17 cellular contexts compared by ENCODE assay signal in the genomic region with DNA sequence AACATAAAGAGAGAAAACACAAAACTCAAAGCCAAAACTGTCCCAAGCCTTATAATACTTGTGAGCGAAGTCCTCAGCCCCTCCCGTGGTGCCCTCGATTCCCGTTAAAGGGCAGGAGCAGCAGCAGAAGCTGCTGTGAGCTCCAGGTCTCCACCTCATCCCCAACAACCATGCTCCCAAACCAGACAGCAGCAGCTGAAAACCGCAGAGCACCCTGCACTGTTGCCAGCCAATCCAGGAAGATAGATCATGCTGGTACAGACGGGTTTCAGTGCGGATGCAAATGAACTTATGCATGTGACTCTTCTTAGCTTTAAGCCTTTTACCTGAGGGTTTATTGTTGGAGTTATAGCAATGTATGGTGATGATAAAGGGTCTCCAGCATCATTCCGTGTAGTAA.
DNase-seq lines count a peak whose midpoint lies in the region; ATAC-seq and TF ChIP-seq lines count a peak whose summit lies in the region.
"Had no signal": no experiment of that assay in that cellular context is flagged by ENCODE, and none has a peak within 500 bp of the region (broad histone marks: within the 10 kb centered on the region; RNA-seq: fewer than 3 reads in every experiment).

No MANE protein-coding gene starts in this region.

- no peaks in the 10 kb centered on the region for H3K36me3 ChIP-seq in sigmoid colon
- H3K36me3 ChIP-seq: BE2C had no signal

- H3K4me1 Mint-ChIP-seq in WTC11, result peaks cover 6% of the 10 kb centered on the region

- peaks cover 15% of the 10 kb centered on the region for H3K9me3 Mint-ChIP-seq in WTC11

- POLR2A ChIA-PET in WTC11 (lab: Charles Lee), result no interaction called here
- POLR2A ChIA-PET in RWPE1 (lab: Yijun Ruan, JAX; ENCODE audit: low non-redundant PET), result no interaction called here

- ATAC-seq in WTC11 (no peak), HG02852 (IDR thresholded peaks at IDR 0.05; ENCODE audit: unreplicated experiment) (no peak)

- H3K36me3 Mint-ChIP-seq in WTC11, result peaks cover 9% of the 10 kb centered on the region
- H3K36me3 Mint-ChIP-seq: CD4-positive, alpha-beta memory T cell had no signal

- CTCF ChIA-PET in WTC11 (lab: Charles Lee) (interaction anchor here (1.9 kb wide), 1 partner anchor 40 kb away, joined by 7 read pairs; no protein-coding TSS in a partner anchor), RWPE1 (lab: Yijun Ruan, JAX) (no interaction called here)

- no peak for TF ChIP-seq EP300 in sigmoid colon (IDR thresholded peaks at IDR 0.05)

- TF ChIP-seq CTCF in WTC11 (IDR thresholded peaks at IDR 0.05) (no peak), sigmoid colon (IDR thresholded peaks at IDR 0.05) (no peak), RWPE1 (conservative IDR thresholded peaks at IDR 0.05; ENCODE audit: low read depth) (no peak)

- no peak overlapping the region for H3K4me3 Mint-ChIP-seq in WTC11
- H3K4me3 Mint-ChIP-seq: CD4-positive, alpha-beta memory T cell had no signal

- no peaks in the 10 kb centered on the region; the same call in none of the 2 replicates for H3K27me3 Mint-ChIP-seq in WTC11 (ENCODE audit: low read depth)

- WGBS in sigmoid colon, 2 donors, result 52 to 72% methylated on average over 8 of the region's 8 CpGs

- H3K27ac ChIP-seq in sigmoid colon (no peak overlapping the region), RWPE1 (no peak overlapping the region)
- H3K27ac ChIP-seq: HL-60 had no signal

- no peak for TF ChIP-seq POLR2A in sigmoid colon (IDR thresholded peaks at IDR 0.05)

- peak; percentile 21 for DNase-seq in NCI-H2107 treated with DMSO at 0.1 percent for 48 hours (lab: John Stamatoyannopoulos, UW; ENCODE audit: unreplicated experiment)
- no peak for DNase-seq in NCI-H2107 (lab: John Stamatoyannopoulos, UW)
- peak; percentile 1 for DNase-seq in NOMO-1 treated with DMSO at 0.1 percent for 48 hours (lab: John Stamatoyannopoulos, UW; ENCODE audit: unreplicated experiment)
- DNase-seq in WTC11 (ENCODE audit: low spot score), result no peak
- peak; percentile 25 for DNase-seq in sigmoid colon
- DNase-seq in activated T-cell treated with anti-CD3 and anti-CD28 coated beads, Interleukin-2, amount 50 U/mL, for 1 hour, result no peak
- no peak for DNase-seq in RWPE1 (ENCODE audit: low spot score)
- DNase-seq: 8988T; BE2C; CD4-positive, alpha-beta memory T cell; NCI-H1092 treated with DMSO at 0.1 percent for 48 hours; NCI-H1694; NCI-H774; OCI-M1; SW 1271 had no signal

- H3K9me3 ChIP-seq in sigmoid colon, result no peaks in the 10 kb centered on the region
- H3K9me3 ChIP-seq: BE2C had no signal

- intact Hi-C loops in sigmoid colon (cut with DNase I), result no loop called here

- H3K4me3 ChIP-seq in sigmoid colon, result no peak overlapping the region

- no peaks in the 10 kb centered on the region for H3K27me3 ChIP-seq in sigmoid colon
- H3K27me3 ChIP-seq: BE2C had no signal

- H3K4me1 ChIP-seq in sigmoid colon, result peaks cover 0 to 10% (median 7%) of the 10 kb centered on the region in 4 donors
- H3K4me1 ChIP-seq: BE2C had no signal

- peak overlapping the region; percentile 49; the same call in 1 of the 2 replicates for H3K27ac Mint-ChIP-seq in WTC11
- H3K27ac Mint-ChIP-seq: CD4-positive, alpha-beta memory T cell had no signal

TF ChIP-seq in WTC11, 78 proteins besides CTCF, POLR2A, EP300 and RAD21:
- no peak for TF ChIP-seq ZBTB21 (CRISPR knock-in tag; IDR thresholded peaks at IDR 0.05; ENCODE audit: borderline replicate concordance)
- no peak for TF ChIP-seq CBFB (CRISPR knock-in tag; IDR thresholded peaks at IDR 0.05; ENCODE audit: low read depth)
- TF ChIP-seq FOXP1 (CRISPR knock-in tag; IDR thresholded peaks at IDR 0.05; ENCODE audit: borderline replicate concordance), result no peak
- TF ChIP-seq KAT7 (CRISPR knock-in tag; IDR thresholded peaks at IDR 0.05; ENCODE audit: borderline replicate concordance), result no peak
- TF ChIP-seq SMAD3 (CRISPR knock-in tag; IDR thresholded peaks at IDR 0.05; ENCODE audit: borderline replicate concordance), result no peak
- no peak for TF ChIP-seq ZNF396 (CRISPR knock-in tag; IDR thresholded peaks at IDR 0.05; ENCODE audit: borderline replicate concordance)
- TF ChIP-seq ELF4 (CRISPR knock-in tag; IDR thresholded peaks at IDR 0.05; ENCODE audit: low read depth), result no peak
- TF ChIP-seq, protein P1, sequence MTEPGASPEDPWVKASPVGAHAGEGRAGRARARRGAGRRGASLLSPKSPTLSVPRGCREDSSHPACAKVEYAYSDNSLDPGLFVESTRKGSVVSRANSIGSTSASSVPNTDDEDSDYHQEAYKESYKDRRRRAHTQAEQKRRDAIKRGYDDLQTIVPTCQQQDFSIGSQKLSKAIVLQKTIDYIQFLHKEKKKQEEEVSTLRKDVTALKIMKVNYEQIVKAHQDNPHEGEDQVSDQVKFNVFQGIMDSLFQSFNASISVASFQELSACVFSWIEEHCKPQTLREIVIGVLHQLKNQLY (CRISPR knock-in tag; IDR thresholded peaks at IDR 0.05), result no peak
- TF ChIP-seq, protein P2, sequence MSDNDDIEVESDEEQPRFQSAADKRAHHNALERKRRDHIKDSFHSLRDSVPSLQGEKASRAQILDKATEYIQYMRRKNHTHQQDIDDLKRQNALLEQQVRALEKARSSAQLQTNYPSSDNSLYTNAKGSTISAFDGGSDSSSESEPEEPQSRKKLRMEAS (CRISPR knock-in tag; IDR thresholded peaks at IDR 0.05), result no peak

Comparison
In these comparisons a context has a peak if more than half of its experiments do, and no peak if none do; other contexts are left out.
1. DNase-seq: peak in NCI-H2107 treated with DMSO at 0.1 percent for 48 hours (single experiment), NOMO-1 treated with DMSO at 0.1 percent for 48 hours (single experiment) and sigmoid colon (single experiment); none in NCI-H2107 (single experiment), WTC11 (single experiment), activated T-cell treated with anti-CD3 and anti-CD28 coated beads, Interleukin-2, amount 50 U/mL, for 1 hour (single experiment) and RWPE1 (single experiment).